In the genomic region with DNA sequence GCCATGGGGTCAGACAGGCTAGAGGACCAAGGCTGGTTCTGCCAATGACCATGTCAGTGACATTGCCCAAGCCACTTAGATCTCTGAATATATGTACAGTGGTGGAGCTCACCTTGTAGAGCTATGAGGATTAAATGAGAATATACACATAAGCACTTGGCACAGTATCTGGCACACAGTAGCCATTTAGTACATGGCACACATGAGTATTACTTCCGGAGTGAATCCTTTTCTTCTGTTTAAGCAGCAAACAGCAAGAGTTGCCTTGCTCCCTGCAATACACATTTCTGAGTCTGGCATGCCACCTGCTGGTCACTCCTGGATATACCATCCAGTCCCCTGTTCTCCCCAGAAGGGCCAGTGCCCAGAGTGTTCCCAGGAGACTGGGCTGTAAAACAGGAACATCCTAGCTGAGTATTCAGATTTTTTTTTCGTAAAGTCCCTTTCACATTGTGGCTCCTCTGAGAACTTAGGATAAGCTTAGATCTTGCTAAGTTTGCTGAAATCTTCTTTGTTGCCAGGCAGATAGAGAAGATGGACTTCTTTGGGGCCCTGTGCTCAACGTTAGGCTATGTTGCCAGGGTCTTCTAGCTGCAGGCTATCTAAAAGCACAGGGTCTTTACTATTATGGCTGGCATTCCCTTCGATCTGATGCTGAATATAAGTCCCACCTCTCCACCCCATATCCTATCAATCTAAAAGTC, we compare ENCODE assay signal across 8 cellular contexts.
DNase-seq lines count a peak whose midpoint lies in the region; TF ChIP-seq lines count a peak whose summit lies in the region.

No MANE protein-coding gene starts in this region.

- no peaks in the 10 kb centered on the region for H3F3A ChIP-seq in Loucy (ENCODE audit: low read depth)

- no peaks in the 10 kb centered on the region for H3K9me3 Mint-ChIP-seq in activated naive CD4-positive, alpha-beta T cell treated with anti-CD3 and anti-CD28 coated beads for 36 hours

- H3K36me3 ChIP-seq in HAP-1 (replicated peaks), result no peaks in the 10 kb centered on the region
- no peaks in the 10 kb centered on the region for H3K36me3 ChIP-seq in Loucy (ENCODE audit: insufficient read depth, low read length)

- CTCF ChIA-PET in activated naive CD4-positive, alpha-beta T cell treated with anti-CD3 and anti-CD28 coated beads for 36 hours (lab: Charles Lee), result interaction anchor here (0.5 to 4.3 kb wide), 16 partner anchors 8 to 642 kb away, joined by 3 to 45 read pairs (median 6); a partner anchor contains a TSS

- DNase-seq in GM10266 (ENCODE audit: extremely low spot score), result peak; percentile 53
- DNase-seq in HAP-1 (ENCODE audit: low spot score in 2 of 2), result peak; percentile 81 to 89
- DNase-seq in SHP77 treated with DMSO at 0.1 percent for 48 hours (lab: John Stamatoyannopoulos, UW), result peak; percentile 45
- DNase-seq in activated naive CD4-positive, alpha-beta T cell treated with anti-CD3 and anti-CD28 coated beads for 36 hours, result peak; percentile 89
- DNase-seq in glomerular visceral epithelial cell (ENCODE audit: extremely low spot score), result peak; percentile 80
- peak; percentile 67 to 98 (median 92) for DNase-seq in posterior cingulate gyrus
- DNase-seq in mesenteric fat pad (ENCODE audit: low spot score), result no peak

- peaks cover 3% of the 10 kb centered on the region for H3K4me1 Mint-ChIP-seq in activated naive CD4-positive, alpha-beta T cell treated with anti-CD3 and anti-CD28 coated beads for 36 hours (ENCODE audit: low read depth)

- H3K4me3 ChIP-seq in HAP-1 (no peak overlapping the region), Loucy (ENCODE audit: low read length, poor library complexity, severe bottlenecking) (no peak overlapping the region)

- no peaks in the 10 kb centered on the region for H3K27me3 ChIP-seq in HAP-1 (ENCODE audit: low read depth)
- no peaks in the 10 kb centered on the region for H3K27me3 ChIP-seq in Loucy (ENCODE audit: insufficient read depth, low read length, poor library complexity, severe bottlenecking)

- H3K27ac Mint-ChIP-seq in activated naive CD4-positive, alpha-beta T cell treated with anti-CD3 and anti-CD28 coated beads for 36 hours, result no peak overlapping the region

- no peak overlapping the region for H3K9ac ChIP-seq in Loucy (ENCODE audit: low read depth, low read length, poor library complexity, severe bottlenecking)

- no peaks in the 10 kb centered on the region for H3K36me3 Mint-ChIP-seq in activated naive CD4-positive, alpha-beta T cell treated with anti-CD3 and anti-CD28 coated beads for 36 hours (ENCODE audit: low read depth)

- no peaks in the 10 kb centered on the region for H3K79me2 ChIP-seq in Loucy (ENCODE audit: insufficient read depth, low read length)

- intact Hi-C loops in activated naive CD4-positive, alpha-beta T cell treated with anti-CD3 and anti-CD28 coated beads for 36 hours (cut with micrococcal nuclease), result loop anchor here (1.0 to 2.0 kb wide), 4 partner anchors 85 to 1136 kb away; a partner anchor contains a TSS
- intact Hi-C loops in posterior cingulate gyrus (cut with DNase I), result loop anchor here (1.0 to 10.0 kb wide), 3 partner anchors 85 to 454 kb away; no protein-coding TSS in a partner anchor

- no peaks in the 10 kb centered on the region for H3K9me2 ChIP-seq in Loucy (replicated peaks; ENCODE audit: low read depth, low read length)

- no peak overlapping the region for H3K4me2 ChIP-seq in Loucy (ENCODE audit: low read depth, low read length, poor library complexity, severe bottlenecking)

- H3K9me3 ChIP-seq in HAP-1 (no peaks in the 10 kb centered on the region), Loucy (ENCODE audit: insufficient read depth, low read depth, low read length) (no peaks in the 10 kb centered on the region)

- peaks cover 21% of the 10 kb centered on the region for H3K27me3 Mint-ChIP-seq in activated naive CD4-positive, alpha-beta T cell treated with anti-CD3 and anti-CD28 coated beads for 36 hours (ENCODE audit: low read depth)

- H3K4me3 Mint-ChIP-seq in activated naive CD4-positive, alpha-beta T cell treated with anti-CD3 and anti-CD28 coated beads for 36 hours, result no peak overlapping the region

- H2AFZ ChIP-seq in Loucy (ENCODE audit: low read length), result peak overlapping the region; percentile 44

- in situ Hi-C loops in HAP-1 (cut with MboI; ENCODE audit: low sequenced_read_pairs), result loop anchor here (5.0 kb wide), 1 partner anchor 457 kb away; no protein-coding TSS in a partner anchor

- TF ChIP-seq CTCF in GM10266 (IDR thresholded peaks at IDR 0.05; ENCODE audit: control insufficient read depth, insufficient read depth, low read depth, missing control alignments) (peak; percentile 85), Loucy (conservative IDR thresholded peaks at IDR 0.05; ENCODE audit: low read length) (peak; percentile 92)

- H4K20me1 ChIP-seq in Loucy (ENCODE audit: insufficient read depth, low read length, poor library complexity, severe bottlenecking), result no peaks in the 10 kb centered on the region

- H3K4me1 ChIP-seq in HAP-1 (peaks cover 4% of the 10 kb centered on the region; the same call in 1 of the 2 replicates), Loucy (ENCODE audit: insufficient read depth, low read length, poor library complexity, severe bottlenecking) (no peaks in the 10 kb centered on the region)
